In genomic region chr5:158644301-158644700, GRCh38 we compare ENCODE assay signal across 26 cellular contexts.
"Had no signal": no experiment of that assay in that cellular context is flagged by ENCODE, and none has a peak within 500 bp of the region (broad histone marks: within the 10 kb centered on the region; RNA-seq: fewer than 3 reads in every experiment).

No MANE protein-coding gene starts in this region.

- H3K9me3 Mint-ChIP-seq: activated CD4-positive, alpha-beta memory T cell treated with anti-CD3 and anti-CD28 coated beads for 36 hours; activated CD4-positive, alpha-beta T cell treated with anti-CD3 and anti-CD28 coated beads, Interleukin-2, amount 10 ng/mL, durations not matched to agents 7 days and 5 days; activated naive CD4-positive, alpha-beta T cell treated with anti-CD3 and anti-CD28 coated beads for 36 hours; activated T-helper 17 cell treated with anti-CD3 and anti-CD28 coated beads, Interleukin-2, amount 50 U/mL, for 72 hours had no signal

- H3K4me3 ChIP-seq: MG63, Peyer's patch, SJSA1 had no signal

- ATAC-seq: activated T-helper 17 cell treated with anti-CD3 and anti-CD28 coated beads, Interleukin-2, amount 50 U/mL, for 72 hours; T-helper 17 cell; WTC11 had no signal

- H3K4me1 Mint-ChIP-seq: activated CD4-positive, alpha-beta T cell treated with anti-CD3 and anti-CD28 coated beads, Interleukin-2, amount 10 ng/mL, durations not matched to agents 7 days and 5 days; activated T-helper 17 cell treated with anti-CD3 and anti-CD28 coated beads, Interleukin-2, amount 50 U/mL, for 72 hours; T-helper 17 cell had no signal

- H3K27ac ChIP-seq: Peyer's patch had no signal

- H3K27me3 Mint-ChIP-seq: activated CD4-positive, alpha-beta memory T cell treated with anti-CD3 and anti-CD28 coated beads for 36 hours; activated CD4-positive, alpha-beta T cell treated with anti-CD3 and anti-CD28 coated beads, Interleukin-2, amount 10 ng/mL, durations not matched to agents 7 days and 5 days had no signal

- H3K36me3 ChIP-seq: MG63, Peyer's patch, SJSA1 had no signal

- H3K4me3 Mint-ChIP-seq: activated CD4-positive, alpha-beta memory T cell treated with anti-CD3 and anti-CD28 coated beads for 36 hours; activated CD4-positive, alpha-beta T cell treated with anti-CD3 and anti-CD28 coated beads, Interleukin-2, amount 10 ng/mL, durations not matched to agents 7 days and 5 days; activated naive CD4-positive, alpha-beta T cell treated with anti-CD3 and anti-CD28 coated beads for 36 hours; activated naive CD8-positive, alpha-beta T cell; activated T-helper 17 cell treated with anti-CD3 and anti-CD28 coated beads, Interleukin-2, amount 50 U/mL, for 72 hours; T-helper 17 cell; WTC11 had no signal

- DNase-seq: activated CD4-positive, alpha-beta memory T cell treated with anti-CD3 and anti-CD28 coated beads for 36 hours; activated CD4-positive, alpha-beta T cell treated with anti-CD3 and anti-CD28 coated beads, Interleukin-2, amount 10 ng/mL, durations not matched to agents 7 days and 5 days; activated CD4-positive, CD25-positive, alpha-beta regulatory T cell treated with anti-CD3 and anti-CD28 coated beads, Interleukin-2, amount 50 U/mL, for 72 hours; activated CD8-positive, alpha-beta memory T cell treated with anti-CD3 and anti-CD28 coated beads for 24 hours; activated gamma-delta T cell; activated naive CD4-positive, alpha-beta T cell treated with anti-CD3 and anti-CD28 coated beads for 36 hours; activated T-cell treated with anti-CD3 and anti-CD28 coated beads, Interleukin-2, amount 50 U/mL, for 48 hours; caudate nucleus; KG1; MG63; MV-4-11; NCI-H1092 treated with DMSO at 0.1 percent for 48 hours; NCI-H1436; NCI-H1694 treated with DMSO at 0.1 percent for 48 hours; NCI-H2029 treated with DMSO at 0.1 percent for 48 hours; NCI-H510A treated with DMSO at 0.1 percent for 48 hours; NCI-H69; NK-92 treated with Interleukin-12 subunit alpha and Interleukin-12 subunit beta, amount 100 ng/mL, for 24 hours; Peyer's patch; SHP77; T-helper 17 cell; T-helper 9 cell had no signal

- H3K27ac Mint-ChIP-seq: activated CD4-positive, alpha-beta memory T cell treated with anti-CD3 and anti-CD28 coated beads for 36 hours; activated CD4-positive, alpha-beta T cell treated with anti-CD3 and anti-CD28 coated beads, Interleukin-2, amount 10 ng/mL, durations not matched to agents 7 days and 5 days; activated naive CD4-positive, alpha-beta T cell treated with anti-CD3 and anti-CD28 coated beads for 36 hours; activated naive CD8-positive, alpha-beta T cell; activated T-helper 17 cell treated with anti-CD3 and anti-CD28 coated beads, Interleukin-2, amount 50 U/mL, for 72 hours; T-helper 17 cell; WTC11 had no signal

- H3K9me3 ChIP-seq: MG63, Peyer's patch had no signal

- H3K36me3 Mint-ChIP-seq: activated CD4-positive, alpha-beta memory T cell treated with anti-CD3 and anti-CD28 coated beads for 36 hours; activated naive CD8-positive, alpha-beta T cell; WTC11 had no signal

- H3K4me1 ChIP-seq: Peyer's patch had no signal

- H3K27me3 ChIP-seq: MG63, Peyer's patch, SJSA1 had no signal
